ENCODE assay signal across 10 cellular contexts in genomic region chr5:119366537-119366874, GRCh38. TPM values are rescaled to one million over a fixed set of nuclear protein-coding genes. Genes with fewer than 3 reads are reported as not detected.
DNase-seq lines count a peak whose midpoint lies in the region; ATAC-seq and TF ChIP-seq lines count a peak whose summit lies in the region.
"Had no signal": no experiment of that assay in that cellular context is flagged by ENCODE, and none has a peak within 500 bp of the region (broad histone marks: within the 10 kb centered on the region; RNA-seq: fewer than 3 reads in every experiment).

No MANE protein-coding gene starts in this region.

- H3K27me3 ChIP-seq in breast epithelium (no peaks in the 10 kb centered on the region), aorta (ENCODE audit: control insufficient read depth in 1 of 2, insufficient read depth in 2 of 2, low read length in 1 of 2) (no peaks in the 10 kb centered on the region)

- H3K36me3 Mint-ChIP-seq in MCF 10A (ENCODE audit: insufficient read depth, unreplicated experiment): peaks cover 34% of the 10 kb centered on the region
- peaks cover 14% of the 10 kb centered on the region for H3K36me3 Mint-ChIP-seq in effector memory CD8-positive, alpha-beta T cell (ENCODE audit: insufficient read depth)

- H3K36me3 ChIP-seq in breast epithelium (no peaks in the 10 kb centered on the region), aorta (ENCODE audit: control insufficient read depth in 1 of 2, insufficient read depth in 2 of 2, low read length in 1 of 2) (no peaks in the 10 kb centered on the region)

- H3K4me3 Mint-ChIP-seq in MCF 10A (ENCODE audit: unreplicated experiment): peak overlapping the region; percentile 14
- peak overlapping the region; percentile 8 to 72 for H3K4me3 Mint-ChIP-seq in effector memory CD8-positive, alpha-beta T cell

- H3K9me3 Mint-ChIP-seq in MCF 10A (ENCODE audit: unreplicated experiment): no peaks in the 10 kb centered on the region
- no peaks in the 10 kb centered on the region for H3K9me3 Mint-ChIP-seq in effector memory CD8-positive, alpha-beta T cell

- H3K4me1 Mint-ChIP-seq in MCF 10A (ENCODE audit: insufficient read depth, unreplicated experiment): peaks cover 59% of the 10 kb centered on the region
- H3K4me1 Mint-ChIP-seq in effector memory CD8-positive, alpha-beta T cell (ENCODE audit: low read depth in 2 of 2): peaks cover 64 to 88% of the 10 kb centered on the region in 2 donors

- peak; percentile 33 for ATAC-seq in HG03439 (IDR thresholded peaks at IDR 0.05; ENCODE audit: unreplicated experiment)
- ATAC-seq in effector memory CD8-positive, alpha-beta T cell (replicated peaks): peak; percentile 59
- no peak for ATAC-seq in aorta (ENCODE audit: low FRiP score)
- ATAC-seq in GM19397 (IDR thresholded peaks at IDR 0.05; ENCODE audit: unreplicated experiment): no peak

- peaks cover 3 to 5% of the 10 kb centered on the region in 2 donors for H3K4me1 ChIP-seq in breast epithelium
- peaks cover 4 to 12% of the 10 kb centered on the region in 2 donors for H3K4me1 ChIP-seq in aorta (ENCODE audit: control insufficient read depth in 1 of 2, insufficient read depth in 2 of 2, low read length in 2 of 2)
- H3K4me1 ChIP-seq: parathyroid adenoma had no signal

- H3K27ac ChIP-seq in breast epithelium (no peak overlapping the region), aorta (ENCODE audit: low read depth in 1 of 2, low read length in 2 of 2) (peak overlapping the region; percentile 46 to 73)
- H3K27ac ChIP-seq: parathyroid adenoma had no signal

- TF ChIP-seq POLR2A in breast epithelium (IDR thresholded peaks at IDR 0.05): no peak

- CTCF ChIA-PET in MCF 10A (lab: Yijun Ruan, JAX): interaction anchor here (0.6 to 9.4 kb wide), 14 partner anchors 10 to 424 kb away, joined by 3 to 132 read pairs (median 5); partner anchors contain the start of genes DTWD2 and TNFAIP8

- no TSS peak for BruUV-seq in MCF 10A (replicated peaks; lab: Mats Ljungman, UMichigan)

- POLR2A ChIA-PET in MCF 10A (lab: Yijun Ruan, JAX): interaction anchor here (0.6 to 21.8 kb wide), 15 partner anchors 10 to 800 kb away, joined by 3 to 492 read pairs (median 10); partner anchors contain the start of gene TNFAIP8

- 48 to 51% methylated on average over 2 of the region's 2 CpGs for WGBS in aorta, 2 donors

- intact Hi-C loops in MCF 10A (cut with micrococcal nuclease) (no loop called here), breast epithelium (cut with DNase I; ENCODE audit: low total_unique reads) (no loop called here), aorta (cut with DNase I) (no loop called here)

- H3K27ac Mint-ChIP-seq in MCF 10A (ENCODE audit: low read depth, unreplicated experiment): peak overlapping the region; percentile 90
- H3K27ac Mint-ChIP-seq in effector memory CD8-positive, alpha-beta T cell: peak overlapping the region; percentile 95 to 97

- no peaks in the 10 kb centered on the region for H3K9me3 ChIP-seq in breast epithelium
- no peaks in the 10 kb centered on the region for H3K9me3 ChIP-seq in aorta (ENCODE audit: control insufficient read depth, low read length)

- H3K4me3 ChIP-seq in breast epithelium (no peak overlapping the region), aorta (ENCODE audit: low read length in 2 of 2) (no peak overlapping the region)

- H3K27me3 Mint-ChIP-seq in MCF 10A (ENCODE audit: insufficient read depth, unreplicated experiment): no peaks in the 10 kb centered on the region
- H3K27me3 Mint-ChIP-seq in effector memory CD8-positive, alpha-beta T cell: no peaks in the 10 kb centered on the region

- TF ChIP-seq CTCF in MCF 10A (IDR thresholded peaks at IDR 0.05; ENCODE audit: unreplicated experiment) (no peak), breast epithelium (IDR thresholded peaks at IDR 0.05) (no peak)

- DNase-seq in MCF 10A (ENCODE audit: unreplicated experiment) (no peak), breast epithelium (ENCODE audit: low spot score in 2 of 2) (no peak), aorta (no peak), GF-D8 (lab: John Stamatoyannopoulos, UW) (no peak), COLO668 (lab: John Stamatoyannopoulos, UW; ENCODE audit: unreplicated experiment) (no peak)
- no peak for DNase-seq in effector memory CD8-positive, alpha-beta T cell
- DNase-seq: NCI-H226 had no signal

RNA-seq across cellular contexts. Expression of gene TNFAIP8, which starts 10.7 kb away (rescaled TPM):
- total RNA-seq in MCF 10A (2022): 13.0 and 16.2 TPM in 2 replicates
- total RNA-seq in breast epithelium: 100 to 1,000 TPM in 1 of 3 donors, 10 to 100 TPM in 2; 35.4 to 167 (median 37.3) TPM
- total RNA-seq in aorta: 10 to 100 TPM; 17.8 to 26.9 TPM
- polyA plus RNA-seq in aorta: 10 to 100 TPM; 13.7 to 32.2 TPM

Comparison
In these comparisons a context has a peak if more than half of its experiments do, and no peak if none do; other contexts are left out.
1. H3K27ac ChIP-seq: peak in aorta (2 of 2); none in breast epithelium (0 of 2).
2. ATAC-seq: peak in HG03439 (single experiment) and effector memory CD8-positive, alpha-beta T cell (single experiment); none in aorta (single experiment) and GM19397 (single experiment).